8 cellular contexts compared by ENCODE assay signal in genomic region chr7:99437946-99438572, GRCh38. TPM values are rescaled to one million over a fixed set of nuclear protein-coding genes. Genes with fewer than 3 reads are reported as not detected.
DNase-seq lines count a peak whose midpoint lies in the region; ATAC-seq and TF ChIP-seq lines count a peak whose summit lies in the region.

No MANE protein-coding gene starts in this region.

- peak overlapping the region; percentile 92 for H3K9ac ChIP-seq in GM23248

- H2AFZ ChIP-seq in GM23248 (peak overlapping the region; percentile 99), PC-9 (peak overlapping the region; percentile 96)

- peak overlapping the region; percentile 100 for H3K4me3 ChIP-seq in GM23248
- H3K4me3 ChIP-seq in PC-9, result peak overlapping the region; percentile 84
- peak overlapping the region; percentile 100 for H3K4me3 ChIP-seq in epithelial cell of proximal tubule (ENCODE audit: low read depth, low read length)
- peak overlapping the region; percentile 88 to 91 for H3K4me3 ChIP-seq in neutrophil (ENCODE audit: low read depth in 1 of 2, low read length in 1 of 2)

- peaks cover 61% of the 10 kb centered on the region for H3K79me2 ChIP-seq in GM23248 (ENCODE audit: insufficient read depth)
- peaks cover 45% of the 10 kb centered on the region for H3K79me2 ChIP-seq in PC-9 (ENCODE audit: low read depth)

- H3K4me1 ChIP-seq in GM23248 (ENCODE audit: insufficient read depth) (peaks cover 6% of the 10 kb centered on the region; the same call in 1 of the 2 replicates), PC-9 (replicated peaks; ENCODE audit: insufficient read depth) (peaks cover 15% of the 10 kb centered on the region; the same call in 1 of the 2 replicates), neutrophil (ENCODE audit: control insufficient read depth in 1 of 2, insufficient read depth in 1 of 2, low read depth in 1 of 2, low read length in 1 of 2) (peaks cover 14 to 18% of the 10 kb centered on the region in 2 experiments)

- H3K9me2 ChIP-seq in GM23248 (ENCODE audit: insufficient read depth) (no peaks in the 10 kb centered on the region), PC-9 (ENCODE audit: insufficient read depth) (no peaks in the 10 kb centered on the region)

- in situ Hi-C loops in GM23248 (cut with MboI), result no loop called here

- BruUV-seq in PC-9 (replicated peaks; lab: Mats Ljungman, UMichigan), result no TSS peak

- peak; percentile 41 for DNase-seq in GM23248
- no peak for DNase-seq in PC-9
- no peak for DNase-seq in epithelial cell of proximal tubule (ENCODE audit: low read depth)
- DNase-seq in dermis blood vessel endothelial cell, result no peak
- DNase-seq in NCI-H510A treated with DMSO at 0.1 percent for 48 hours (lab: John Stamatoyannopoulos, UW), result no peak
- no peak for DNase-seq in 8988T

- 18 to 22% methylated on average over 17 to 20 of the region's 20 CpGs for WGBS in GM23248 (ENCODE audit: low coverage in 1 of 2, low lambda C conversion rate in 2 of 2, missing lambda C conversion rate in 2 of 2), 2 experiments

- POLR2A ChIA-PET in PC-9 (lab: Charles Lee; ENCODE audit: unreplicated experiment), result interaction anchor here (0.5 to 0.7 kb wide), 3 partner anchors 8 to 497 kb away, joined by 3 to 6 read pairs (median 5); no protein-coding TSS in a partner anchor

- H3K9me3 ChIP-seq in GM23248 (ENCODE audit: low read depth) (no peaks in the 10 kb centered on the region), PC-9 (ENCODE audit: insufficient read depth, low read depth) (no peaks in the 10 kb centered on the region), neutrophil (no peaks in the 10 kb centered on the region)

- no peak for TF ChIP-seq CTCF in PC-9 (conservative IDR thresholded peaks at IDR 0.05)
- TF ChIP-seq CTCF in epithelial cell of proximal tubule (conservative IDR thresholded peaks at IDR 0.05; ENCODE audit: low read depth, low read length), result no peak
- TF ChIP-seq CTCF in neutrophil (IDR thresholded peaks at IDR 0.05), result no peak

- H3K4me2 ChIP-seq in GM23248 (ENCODE audit: unreplicated experiment) (peak overlapping the region; percentile 88), PC-9 (peak overlapping the region; percentile 85)

- H3K36me3 ChIP-seq in GM23248 (ENCODE audit: low read depth) (0 out of 2 replicates have a peak, but pooled peaks cover 6% of the 10 kb centered on the region), PC-9 (ENCODE audit: low read depth) (peaks cover 15% of the 10 kb centered on the region; the same call in 1 of the 2 replicates), neutrophil (peaks cover 4% of the 10 kb centered on the region)

- H4K20me1 ChIP-seq in GM23248 (ENCODE audit: insufficient read depth), result no peaks in the 10 kb centered on the region
- peaks cover 15% of the 10 kb centered on the region for H4K20me1 ChIP-seq in PC-9 (ENCODE audit: insufficient read depth)

- peak overlapping the region; percentile 54 for H3K27ac ChIP-seq in GM23248
- peak overlapping the region; percentile 33; the same call in 1 of the 2 replicates for H3K27ac ChIP-seq in PC-9
- H3K27ac ChIP-seq in neutrophil, result peak overlapping the region; percentile 77

- H3F3A ChIP-seq in GM23248 (ENCODE audit: insufficient read depth), result no peaks in the 10 kb centered on the region
- H3F3A ChIP-seq in PC-9 (ENCODE audit: insufficient read depth, low read depth), result peaks cover 12% of the 10 kb centered on the region; the same call in 1 of the 2 replicates

- no peak for ATAC-seq in activated CD4-positive, CD25-positive, alpha-beta regulatory T cell treated with anti-CD3 and anti-CD28 coated beads, Interleukin-2, amount 50 U/mL, for 24 hours

- H3K27me3 ChIP-seq in GM23248 (replicated peaks; ENCODE audit: insufficient read depth) (no peaks in the 10 kb centered on the region), PC-9 (ENCODE audit: insufficient read depth, low read depth) (no peaks in the 10 kb centered on the region), neutrophil (no peaks in the 10 kb centered on the region)

- intact Hi-C loops in PC-9 (cut with micrococcal nuclease; ENCODE audit: unreplicated experiment), result loop anchor here (2.0 kb wide), 1 partner anchor 29 kb away; the partner anchor contains the start of genes BUD31 and PDAP1

- CTCF ChIA-PET in PC-9 (lab: Charles Lee), result interaction anchor here (0.6 kb wide), 1 partner anchor 969 kb away, joined by 3 read pairs; no protein-coding TSS in a partner anchor

RNA-seq across cellular contexts. Expression of gene PTCD1, which starts 0.5 kb away (rescaled TPM):
- total RNA-seq in GM23248 (2014; rRNA removed; shearing (Covaris generic)), result 5.2 and 13.7 TPM in 2 replicates
- 2.6 and 2.8 TPM in 2 replicates for polyA plus RNA-seq in GM23248 (2016; fragmentation: Nextera tagmentation; extraction: Ambion mirVana)
- total RNA-seq in PC-9 (2021) (8.0 and 8.8 TPM in 2 replicates), epithelial cell of proximal tubule (4.0 and 7.2 TPM in 2 replicates), dermis blood vessel endothelial cell (5.5 and 6.8 TPM in 2 replicates)

RNA-seq across cellular contexts. Expression of gene CPSF4, which starts 0.7 kb away (rescaled TPM):
- 21.2 and 44.9 TPM in 2 replicates for total RNA-seq in GM23248 (2014; rRNA removed; shearing (Covaris generic))
- polyA plus RNA-seq in GM23248 (2016; fragmentation: Nextera tagmentation; extraction: Ambion mirVana), result 16.4 and 19.5 TPM in 2 replicates
- total RNA-seq in PC-9 (2021) (69.0 and 81.5 TPM in 2 replicates), epithelial cell of proximal tubule (15.8 and 43.1 TPM in 2 replicates), dermis blood vessel endothelial cell (24.7 and 28.1 TPM in 2 replicates)

RNA-seq across cellular contexts. Expression of gene ATP5MF, which starts 27.9 kb away (rescaled TPM):
- total RNA-seq in GM23248 (2014; rRNA removed; shearing (Covaris generic)), result 1,746 and 2,237 TPM in 2 replicates
- polyA plus RNA-seq in GM23248 (2016; fragmentation: Nextera tagmentation; extraction: Ambion mirVana), result 719 and 722 TPM in 2 replicates
- 251 and 660 TPM in 2 replicates for total RNA-seq in PC-9 (2021)
- total RNA-seq in epithelial cell of proximal tubule, result 1,313 and 2,133 TPM in 2 replicates
- total RNA-seq in dermis blood vessel endothelial cell, result 230 and 561 TPM in 2 replicates

RNA-seq across cellular contexts. Expression of gene BUD31, which starts 29.3 kb away (rescaled TPM):
- 71.8 and 79.4 TPM in 2 replicates for total RNA-seq in GM23248 (2014; rRNA removed; shearing (Covaris generic))
- 316 and 318 TPM in 2 replicates for polyA plus RNA-seq in GM23248 (2016; fragmentation: Nextera tagmentation; extraction: Ambion mirVana)
- total RNA-seq in PC-9 (2021) (167 and 178 TPM in 2 replicates), epithelial cell of proximal tubule (134 and 136 TPM in 2 replicates), dermis blood vessel endothelial cell (76.4 and 86.7 TPM in 2 replicates)

RNA-seq across cellular contexts. Expression of gene PDAP1, which starts 29.7 kb away (rescaled TPM):
- total RNA-seq in GM23248 (2014; rRNA removed; shearing (Covaris generic)), result 91.3 and 141 TPM in 2 replicates
- polyA plus RNA-seq in GM23248 (2016; fragmentation: Nextera tagmentation; extraction: Ambion mirVana), result 91.0 and 95.5 TPM in 2 replicates
- 141 and 180 TPM in 2 replicates for total RNA-seq in PC-9 (2021)
- total RNA-seq in epithelial cell of proximal tubule, result 123 and 159 TPM in 2 replicates
- 52.9 and 74.3 TPM in 2 replicates for total RNA-seq in dermis blood vessel endothelial cell
